1 cellular context compared by ENCODE assay signal in the genomic region with DNA sequence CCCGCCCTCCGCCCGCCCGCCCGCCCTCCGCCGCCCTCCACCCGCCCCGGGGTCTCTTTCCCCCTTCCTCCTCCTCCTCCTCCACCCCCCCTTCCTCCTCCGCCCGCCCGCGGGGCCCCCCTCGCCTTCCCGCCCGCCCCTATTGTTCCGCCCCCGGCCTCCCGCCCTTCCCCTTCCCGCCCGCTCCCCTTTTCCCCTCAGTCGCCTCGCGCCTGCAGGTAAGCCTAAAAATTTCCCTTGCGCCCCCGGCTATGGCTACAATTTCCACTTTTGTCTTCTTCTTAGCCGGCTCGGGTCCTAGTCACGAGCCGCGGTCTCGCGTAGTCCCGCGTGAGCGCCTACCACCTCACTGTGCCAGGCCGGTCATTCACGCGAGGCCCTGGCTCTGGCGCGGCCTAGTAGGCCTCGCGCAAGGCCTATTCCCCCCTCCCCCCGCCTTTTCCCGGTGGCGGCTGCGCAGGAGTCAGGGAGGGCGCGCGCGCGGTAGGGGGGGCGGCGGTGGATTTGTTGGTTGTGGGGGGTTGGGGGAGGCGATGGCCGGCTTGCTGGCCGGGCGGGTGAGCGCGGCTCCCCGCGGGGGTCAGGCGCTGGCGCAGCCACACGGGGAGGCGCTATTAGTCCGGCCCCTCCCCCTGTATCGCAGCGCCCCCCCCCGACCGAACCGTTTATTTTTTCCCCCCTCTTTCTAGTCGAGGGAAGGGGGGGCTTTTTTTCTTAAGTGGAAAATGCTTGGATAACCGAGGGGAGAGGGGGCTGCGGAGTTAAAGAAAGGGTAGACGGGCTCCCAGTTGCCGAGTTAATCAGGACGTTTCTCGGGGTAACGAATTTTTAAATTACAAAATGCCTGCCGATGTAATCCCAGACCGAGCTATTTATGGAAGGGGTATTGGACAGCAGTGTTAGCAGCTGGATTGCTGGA.
TF ChIP-seq lines count a peak whose summit lies in the region.

No MANE protein-coding gene starts in this region.

TF ChIP-seq in HEK293, 187 proteins besides CTCF, POLR2A, EP300 and RAD21 (continued from another document and continues in another):
- TF ChIP-seq ZFHX2 (tag by site-specific recombination; conservative IDR thresholded peaks at IDR 0.05), result peak; percentile 67
- TF ChIP-seq, protein P1, sequence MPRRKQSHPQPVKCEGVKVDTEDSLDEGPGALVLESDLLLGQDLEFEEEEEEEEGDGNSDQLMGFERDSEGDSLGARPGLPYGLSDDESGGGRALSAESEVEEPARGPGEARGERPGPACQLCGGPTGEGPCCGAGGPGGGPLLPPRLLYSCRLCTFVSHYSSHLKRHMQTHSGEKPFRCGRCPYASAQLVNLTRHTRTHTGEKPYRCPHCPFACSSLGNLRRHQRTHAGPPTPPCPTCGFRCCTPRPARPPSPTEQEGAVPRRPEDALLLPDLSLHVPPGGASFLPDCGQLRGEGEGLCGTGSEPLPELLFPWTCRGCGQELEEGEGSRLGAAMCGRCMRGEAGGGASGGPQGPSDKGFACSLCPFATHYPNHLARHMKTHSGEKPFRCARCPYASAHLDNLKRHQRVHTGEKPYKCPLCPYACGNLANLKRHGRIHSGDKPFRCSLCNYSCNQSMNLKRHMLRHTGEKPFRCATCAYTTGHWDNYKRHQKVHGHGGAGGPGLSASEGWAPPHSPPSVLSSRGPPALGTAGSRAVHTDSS (tag by site-specific recombination; IDR thresholded peaks at IDR 0.05), result peak; percentile 24; the same call in 1 of the 2 replicates
- TF ChIP-seq ZNF837 (tag by site-specific recombination; IDR thresholded peaks at IDR 0.05), result no peak
- TF ChIP-seq ZSCAN30 (tag by site-specific recombination; IDR thresholded peaks at IDR 0.05), result peak; percentile 97
- TF ChIP-seq GLIS2 (tag by site-specific recombination; IDR thresholded peaks at IDR 0.05), result peak; percentile 97
- no peak for TF ChIP-seq ZNF521 (tag by site-specific recombination; IDR thresholded peaks at IDR 0.05)
- TF ChIP-seq ZNF366 (tag by site-specific recombination; conservative IDR thresholded peaks at IDR 0.05), result no peak
- TF ChIP-seq ZNF335 (tag by site-specific recombination; conservative IDR thresholded peaks at IDR 0.05), result peak; percentile 95
- 0 out of 2 replicates have a peak, but pooled peaks have one; percentile 32 for TF ChIP-seq YY2 (tag by site-specific recombination; IDR thresholded peaks at IDR 0.05)
- TF ChIP-seq BCL11A (tag by site-specific recombination; IDR thresholded peaks at IDR 0.05; ENCODE audit: low read depth), result peak; percentile 60
- peak; percentile 76 for TF ChIP-seq ZNF2 (tag by site-specific recombination; IDR thresholded peaks at IDR 0.05)
- TF ChIP-seq ZNF391 (tag by site-specific recombination; IDR thresholded peaks at IDR 0.05; ENCODE audit: borderline replicate concordance, low read depth), result peak; percentile 54; the same call in 1 of the 2 replicates
- peak; percentile 23 for TF ChIP-seq OSR2 (tag by site-specific recombination; IDR thresholded peaks at IDR 0.05)
- no peak for TF ChIP-seq ZNF10 (tag by site-specific recombination; IDR thresholded peaks at IDR 0.05)
- peak; percentile 86 for TF ChIP-seq BCL11B (tag by site-specific recombination; IDR thresholded peaks at IDR 0.05; ENCODE audit: low read depth)
- no peak for TF ChIP-seq MYNN (tag by site-specific recombination; IDR thresholded peaks at IDR 0.05; ENCODE audit: borderline replicate concordance)
- TF ChIP-seq, protein P2, sequence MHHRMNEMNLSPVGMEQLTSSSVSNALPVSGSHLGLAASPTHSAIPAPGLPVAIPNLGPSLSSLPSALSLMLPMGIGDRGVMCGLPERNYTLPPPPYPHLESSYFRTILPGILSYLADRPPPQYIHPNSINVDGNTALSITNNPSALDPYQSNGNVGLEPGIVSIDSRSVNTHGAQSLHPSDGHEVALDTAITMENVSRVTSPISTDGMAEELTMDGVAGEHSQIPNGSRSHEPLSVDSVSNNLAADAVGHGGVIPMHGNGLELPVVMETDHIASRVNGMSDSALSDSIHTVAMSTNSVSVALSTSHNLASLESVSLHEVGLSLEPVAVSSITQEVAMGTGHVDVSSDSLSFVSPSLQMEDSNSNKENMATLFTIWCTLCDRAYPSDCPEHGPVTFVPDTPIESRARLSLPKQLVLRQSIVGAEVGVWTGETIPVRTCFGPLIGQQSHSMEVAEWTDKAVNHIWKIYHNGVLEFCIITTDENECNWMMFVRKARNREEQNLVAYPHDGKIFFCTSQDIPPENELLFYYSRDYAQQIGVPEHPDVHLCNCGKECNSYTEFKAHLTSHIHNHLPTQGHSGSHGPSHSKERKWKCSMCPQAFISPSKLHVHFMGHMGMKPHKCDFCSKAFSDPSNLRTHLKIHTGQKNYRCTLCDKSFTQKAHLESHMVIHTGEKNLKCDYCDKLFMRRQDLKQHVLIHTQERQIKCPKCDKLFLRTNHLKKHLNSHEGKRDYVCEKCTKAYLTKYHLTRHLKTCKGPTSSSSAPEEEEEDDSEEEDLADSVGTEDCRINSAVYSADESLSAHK (tag by site-specific recombination; IDR thresholded peaks at IDR 0.05), result peak; percentile 64
- TF ChIP-seq, protein P3, sequence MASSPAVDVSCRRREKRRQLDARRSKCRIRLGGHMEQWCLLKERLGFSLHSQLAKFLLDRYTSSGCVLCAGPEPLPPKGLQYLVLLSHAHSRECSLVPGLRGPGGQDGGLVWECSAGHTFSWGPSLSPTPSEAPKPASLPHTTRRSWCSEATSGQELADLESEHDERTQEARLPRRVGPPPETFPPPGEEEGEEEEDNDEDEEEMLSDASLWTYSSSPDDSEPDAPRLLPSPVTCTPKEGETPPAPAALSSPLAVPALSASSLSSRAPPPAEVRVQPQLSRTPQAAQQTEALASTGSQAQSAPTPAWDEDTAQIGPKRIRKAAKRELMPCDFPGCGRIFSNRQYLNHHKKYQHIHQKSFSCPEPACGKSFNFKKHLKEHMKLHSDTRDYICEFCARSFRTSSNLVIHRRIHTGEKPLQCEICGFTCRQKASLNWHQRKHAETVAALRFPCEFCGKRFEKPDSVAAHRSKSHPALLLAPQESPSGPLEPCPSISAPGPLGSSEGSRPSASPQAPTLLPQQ (tag by site-specific recombination; IDR thresholded peaks at IDR 0.05), result peak; percentile 48
- TF ChIP-seq ZNF600 (tag by site-specific recombination; IDR thresholded peaks at IDR 0.05), result 0 out of 2 replicates have a peak, but pooled peaks have one; percentile 47
- TF ChIP-seq, protein P4, sequence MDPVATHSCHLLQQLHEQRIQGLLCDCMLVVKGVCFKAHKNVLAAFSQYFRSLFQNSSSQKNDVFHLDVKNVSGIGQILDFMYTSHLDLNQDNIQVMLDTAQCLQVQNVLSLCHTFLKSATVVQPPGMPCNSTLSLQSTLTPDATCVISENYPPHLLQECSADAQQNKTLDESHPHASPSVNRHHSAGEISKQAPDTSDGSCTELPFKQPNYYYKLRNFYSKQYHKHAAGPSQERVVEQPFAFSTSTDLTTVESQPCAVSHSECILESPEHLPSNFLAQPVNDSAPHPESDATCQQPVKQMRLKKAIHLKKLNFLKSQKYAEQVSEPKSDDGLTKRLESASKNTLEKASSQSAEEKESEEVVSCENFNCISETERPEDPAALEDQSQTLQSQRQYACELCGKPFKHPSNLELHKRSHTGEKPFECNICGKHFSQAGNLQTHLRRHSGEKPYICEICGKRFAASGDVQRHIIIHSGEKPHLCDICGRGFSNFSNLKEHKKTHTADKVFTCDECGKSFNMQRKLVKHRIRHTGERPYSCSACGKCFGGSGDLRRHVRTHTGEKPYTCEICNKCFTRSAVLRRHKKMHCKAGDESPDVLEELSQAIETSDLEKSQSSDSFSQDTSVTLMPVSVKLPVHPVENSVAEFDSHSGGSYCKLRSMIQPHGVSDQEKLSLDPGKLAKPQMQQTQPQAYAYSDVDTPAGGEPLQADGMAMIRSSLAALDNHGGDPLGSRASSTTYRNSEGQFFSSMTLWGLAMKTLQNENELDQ (tag by site-specific recombination; IDR thresholded peaks at IDR 0.05; ENCODE audit: low read depth), result no peak
- TF ChIP-seq ZNF610 (tag by site-specific recombination; IDR thresholded peaks at IDR 0.05; ENCODE audit: borderline replicate concordance), result peak; percentile 85
- TF ChIP-seq ZNF701 (tag by site-specific recombination; IDR thresholded peaks at IDR 0.05), result peak; percentile 50; the same call in 1 of the 2 replicates
- TF ChIP-seq ZNF169 (tag by site-specific recombination; IDR thresholded peaks at IDR 0.05), result no peak
- TF ChIP-seq ZNF24 (tag by site-specific recombination; IDR thresholded peaks at IDR 0.05), result peak; percentile 32; the same call in 1 of the 2 replicates
- peak; percentile 39; the same call in 1 of the 2 replicates for TF ChIP-seq ZNF184 (tag by site-specific recombination; IDR thresholded peaks at IDR 0.05)
- TF ChIP-seq, protein P5, sequence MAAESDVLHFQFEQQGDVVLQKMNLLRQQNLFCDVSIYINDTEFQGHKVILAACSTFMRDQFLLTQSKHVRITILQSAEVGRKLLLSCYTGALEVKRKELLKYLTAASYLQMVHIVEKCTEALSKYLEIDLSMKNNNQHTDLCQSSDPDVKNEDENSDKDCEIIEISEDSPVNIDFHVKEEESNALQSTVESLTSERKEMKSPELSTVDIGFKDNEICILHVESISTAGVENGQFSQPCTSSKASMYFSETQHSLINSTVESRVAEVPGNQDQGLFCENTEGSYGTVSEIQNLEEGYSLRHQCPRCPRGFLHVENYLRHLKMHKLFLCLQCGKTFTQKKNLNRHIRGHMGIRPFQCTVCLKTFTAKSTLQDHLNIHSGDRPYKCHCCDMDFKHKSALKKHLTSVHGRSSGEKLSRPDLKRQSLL (tag by site-specific recombination; IDR thresholded peaks at IDR 0.05), result 0 out of 2 replicates have a peak, but pooled peaks have one; percentile 11
- TF ChIP-seq, protein P6, sequence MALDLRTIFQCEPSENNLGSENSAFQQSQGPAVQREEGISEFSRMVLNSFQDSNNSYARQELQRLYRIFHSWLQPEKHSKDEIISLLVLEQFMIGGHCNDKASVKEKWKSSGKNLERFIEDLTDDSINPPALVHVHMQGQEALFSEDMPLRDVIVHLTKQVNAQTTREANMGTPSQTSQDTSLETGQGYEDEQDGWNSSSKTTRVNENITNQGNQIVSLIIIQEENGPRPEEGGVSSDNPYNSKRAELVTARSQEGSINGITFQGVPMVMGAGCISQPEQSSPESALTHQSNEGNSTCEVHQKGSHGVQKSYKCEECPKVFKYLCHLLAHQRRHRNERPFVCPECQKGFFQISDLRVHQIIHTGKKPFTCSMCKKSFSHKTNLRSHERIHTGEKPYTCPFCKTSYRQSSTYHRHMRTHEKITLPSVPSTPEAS (tag by site-specific recombination; IDR thresholded peaks at IDR 0.05), result peak; percentile 54; the same call in 1 of the 2 replicates
- peak; percentile 78; the same call in 1 of the 2 replicates for TF ChIP-seq ZFP41 (tag by site-specific recombination; IDR thresholded peaks at IDR 0.05; ENCODE audit: borderline replicate concordance)
- TF ChIP-seq KLF9 (tag by site-specific recombination; IDR thresholded peaks at IDR 0.05; ENCODE audit: low read depth), result peak; percentile 58
- peak; percentile 55; the same call in 1 of the 2 replicates for TF ChIP-seq ZNF843 (tag by site-specific recombination; IDR thresholded peaks at IDR 0.05)
- TF ChIP-seq YY1 (tag by site-specific recombination; IDR thresholded peaks at IDR 0.05), result peak; percentile 70
- TF ChIP-seq, protein P7, sequence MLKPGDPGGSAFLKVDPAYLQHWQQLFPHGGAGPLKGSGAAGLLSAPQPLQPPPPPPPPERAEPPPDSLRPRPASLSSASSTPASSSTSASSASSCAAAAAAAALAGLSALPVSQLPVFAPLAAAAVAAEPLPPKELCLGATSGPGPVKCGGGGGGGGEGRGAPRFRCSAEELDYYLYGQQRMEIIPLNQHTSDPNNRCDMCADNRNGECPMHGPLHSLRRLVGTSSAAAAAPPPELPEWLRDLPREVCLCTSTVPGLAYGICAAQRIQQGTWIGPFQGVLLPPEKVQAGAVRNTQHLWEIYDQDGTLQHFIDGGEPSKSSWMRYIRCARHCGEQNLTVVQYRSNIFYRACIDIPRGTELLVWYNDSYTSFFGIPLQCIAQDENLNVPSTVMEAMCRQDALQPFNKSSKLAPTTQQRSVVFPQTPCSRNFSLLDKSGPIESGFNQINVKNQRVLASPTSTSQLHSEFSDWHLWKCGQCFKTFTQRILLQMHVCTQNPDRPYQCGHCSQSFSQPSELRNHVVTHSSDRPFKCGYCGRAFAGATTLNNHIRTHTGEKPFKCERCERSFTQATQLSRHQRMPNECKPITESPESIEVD (tag by site-specific recombination; IDR thresholded peaks at IDR 0.05), result no peak
- no peak for TF ChIP-seq ZNF48 (tag by site-specific recombination; IDR thresholded peaks at IDR 0.05)
- TF ChIP-seq ZNF561 (tag by site-specific recombination; IDR thresholded peaks at IDR 0.05; ENCODE audit: borderline replicate concordance), result peak; percentile 97
- TF ChIP-seq, protein P8, sequence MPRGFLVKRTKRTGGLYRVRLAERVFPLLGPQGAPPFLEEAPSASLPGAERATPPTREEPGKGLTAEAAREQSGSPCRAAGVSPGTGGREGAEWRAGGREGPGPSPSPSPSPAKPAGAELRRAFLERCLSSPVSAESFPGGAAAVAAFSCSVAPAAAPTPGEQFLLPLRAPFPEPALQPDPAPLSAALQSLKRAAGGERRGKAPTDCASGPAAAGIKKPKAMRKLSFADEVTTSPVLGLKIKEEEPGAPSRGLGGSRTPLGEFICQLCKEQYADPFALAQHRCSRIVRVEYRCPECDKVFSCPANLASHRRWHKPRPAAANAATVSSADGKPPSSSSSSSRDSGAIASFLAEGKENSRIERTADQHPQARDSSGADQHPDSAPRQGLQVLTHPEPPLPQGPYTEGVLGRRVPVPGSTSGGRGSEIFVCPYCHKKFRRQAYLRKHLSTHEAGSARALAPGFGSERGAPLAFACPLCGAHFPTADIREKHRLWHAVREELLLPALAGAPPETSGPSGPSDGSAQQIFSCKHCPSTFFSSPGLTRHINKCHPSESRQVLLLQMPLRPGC (tag by site-specific recombination; IDR thresholded peaks at IDR 0.05), result peak; percentile 33; the same call in 1 of the 2 replicates
- TF ChIP-seq ZSCAN16 (tag by site-specific recombination; IDR thresholded peaks at IDR 0.05), result peak; percentile 46; the same call in 1 of the 2 replicates
- TF ChIP-seq GFI1B (tag by site-specific recombination; IDR thresholded peaks at IDR 0.05), result 0 out of 2 replicates have a peak, but pooled peaks have one; percentile 7
- peak; percentile 29; the same call in 1 of the 2 replicates for TF ChIP-seq ZFP69B (tag by site-specific recombination; IDR thresholded peaks at IDR 0.05)
- TF ChIP-seq ZNF211 (tag by site-specific recombination; IDR thresholded peaks at IDR 0.05; ENCODE audit: low read depth), result no peak
- TF ChIP-seq KLF7 (tag by site-specific recombination; IDR thresholded peaks at IDR 0.05; ENCODE audit: borderline replicate concordance), result peak; percentile 73; the same call in 1 of the 2 replicates
- TF ChIP-seq, protein P9, sequence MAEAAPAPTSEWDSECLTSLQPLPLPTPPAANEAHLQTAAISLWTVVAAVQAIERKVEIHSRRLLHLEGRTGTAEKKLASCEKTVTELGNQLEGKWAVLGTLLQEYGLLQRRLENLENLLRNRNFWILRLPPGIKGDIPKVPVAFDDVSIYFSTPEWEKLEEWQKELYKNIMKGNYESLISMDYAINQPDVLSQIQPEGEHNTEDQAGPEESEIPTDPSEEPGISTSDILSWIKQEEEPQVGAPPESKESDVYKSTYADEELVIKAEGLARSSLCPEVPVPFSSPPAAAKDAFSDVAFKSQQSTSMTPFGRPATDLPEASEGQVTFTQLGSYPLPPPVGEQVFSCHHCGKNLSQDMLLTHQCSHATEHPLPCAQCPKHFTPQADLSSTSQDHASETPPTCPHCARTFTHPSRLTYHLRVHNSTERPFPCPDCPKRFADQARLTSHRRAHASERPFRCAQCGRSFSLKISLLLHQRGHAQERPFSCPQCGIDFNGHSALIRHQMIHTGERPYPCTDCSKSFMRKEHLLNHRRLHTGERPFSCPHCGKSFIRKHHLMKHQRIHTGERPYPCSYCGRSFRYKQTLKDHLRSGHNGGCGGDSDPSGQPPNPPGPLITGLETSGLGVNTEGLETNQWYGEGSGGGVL (tag by site-specific recombination; IDR thresholded peaks at IDR 0.05), result peak; percentile 96
